ENCODE assay signal across 8 cellular contexts in genomic region chr12:95848575-95849388, GRCh38. TPM values are rescaled to one million over a fixed set of nuclear protein-coding genes. Genes with fewer than 3 reads are reported as not detected.
A peak's percentile ranks its signal among the peaks of the same experiment; 100 is the strongest.
DNase-seq lines count a peak whose midpoint lies in the region; ATAC-seq, FAIRE-seq and TF ChIP-seq lines count a peak whose summit lies in the region.

No MANE protein-coding gene starts in this region.

- intact Hi-C loops in MCF 10A (cut with micrococcal nuclease) (loop anchor here (1.0 kb wide), 1 partner anchor 28 kb away; no protein-coding TSS in a partner anchor), breast epithelium (cut with DNase I; ENCODE audit: low total_unique reads) (loop anchor here (10.0 kb wide), 1 partner anchor 734 kb away; no protein-coding TSS in a partner anchor)

- H3K27ac ChIP-seq in breast epithelium: no peak overlapping the region
- peak overlapping the region; percentile 56 to 73 (median 65) for H3K27ac ChIP-seq in upper lobe of left lung

- TF ChIP-seq POLR2A in breast epithelium (IDR thresholded peaks at IDR 0.05): no peak
- peak in 1 of 4 donors; percentile 43 for TF ChIP-seq POLR2A in upper lobe of left lung (IDR thresholded peaks at IDR 0.05)

- H3K36me3 ChIP-seq in breast epithelium (no peaks in the 10 kb centered on the region), upper lobe of left lung (no peaks in the 10 kb centered on the region)

- peaks cover 10% of the 10 kb centered on the region for H3K27me3 Mint-ChIP-seq in MCF 10A (ENCODE audit: insufficient read depth, unreplicated experiment)

- no peaks in the 10 kb centered on the region for H3K9me3 Mint-ChIP-seq in MCF 10A (ENCODE audit: unreplicated experiment)

- no peaks in the 10 kb centered on the region for H3K4me1 Mint-ChIP-seq in MCF 10A (ENCODE audit: insufficient read depth, unreplicated experiment)

- no peak for TF ChIP-seq EP300 in upper lobe of left lung (IDR thresholded peaks at IDR 0.05)

- POLR2A ChIA-PET in MCF 10A (lab: Yijun Ruan, JAX): no interaction called here

- H3K27me3 ChIP-seq in breast epithelium (no peaks in the 10 kb centered on the region), upper lobe of left lung (no peaks in the 10 kb centered on the region)

- peak; percentile 50 to 81 for ATAC-seq in upper lobe of left lung (ENCODE audit: low FRiP score in 2 of 2)

- no TSS peak for BruUV-seq in MCF 10A (replicated peaks; lab: Mats Ljungman, UMichigan)

- DNase-seq in MCF 10A (ENCODE audit: unreplicated experiment) (peak; percentile 58), breast epithelium (ENCODE audit: low spot score in 2 of 2) (no peak), NCI-H748 (lab: John Stamatoyannopoulos, UW; ENCODE audit: unreplicated experiment) (peak; percentile 57), fibroblast of peridontal ligament (ENCODE audit: extremely low read depth) (peak; percentile 76), upper lobe of left lung (peak in 1 of 2 donors; percentile 40), HuH-7.5 (ENCODE audit: low spot score) (no peak), GM19239 (ENCODE audit: insufficient read length, low spot score) (no peak)
- DNase-seq in activated CD4-positive, alpha-beta T cell treated with anti-CD3 and anti-CD28 coated beads for 4 hours: no peak

- H3K4me1 ChIP-seq in breast epithelium: no peaks in the 10 kb centered on the region
- H3K4me1 ChIP-seq in upper lobe of left lung: peaks cover 0 to 7% (median 3%) of the 10 kb centered on the region in 4 donors

- CTCF ChIA-PET in MCF 10A (lab: Yijun Ruan, JAX): interaction anchor here (0.6 to 2.2 kb wide), 11 partner anchors 21 to 619 kb away, joined by 3 to 14 read pairs (median 4); no protein-coding TSS in a partner anchor

- no peak overlapping the region for H3K27ac Mint-ChIP-seq in MCF 10A (ENCODE audit: low read depth, unreplicated experiment)

- 46 to 49% methylated on average over 8 of the region's 8 CpGs for WGBS in upper lobe of left lung, 2 donors

- TF ChIP-seq CTCF in MCF 10A (IDR thresholded peaks at IDR 0.05; ENCODE audit: unreplicated experiment): peak; percentile 41
- TF ChIP-seq CTCF in breast epithelium (IDR thresholded peaks at IDR 0.05): peak in 1 of 3 donors; percentile 16
- peak in 3 of 6 experiments; percentile 43 to 50 (median 47) for TF ChIP-seq CTCF in upper lobe of left lung (IDR thresholded peaks at IDR 0.05)

- H3K9me3 ChIP-seq in breast epithelium (no peaks in the 10 kb centered on the region), upper lobe of left lung (no peaks in the 10 kb centered on the region)

- H3K4me3 Mint-ChIP-seq in MCF 10A (ENCODE audit: unreplicated experiment): no peak overlapping the region

- no peaks in the 10 kb centered on the region for H3K36me3 Mint-ChIP-seq in MCF 10A (ENCODE audit: insufficient read depth, unreplicated experiment)

- no peak for FAIRE-seq in GM19239 (lab: Jason Lieb, UNC)

- H3K4me3 ChIP-seq in breast epithelium (no peak overlapping the region), upper lobe of left lung (no peak overlapping the region)

RNA-seq across cellular contexts. Expression of gene SNRPF, which starts 10.0 kb away (rescaled TPM):
- total RNA-seq in MCF 10A (2022) (45.0 and 46.9 TPM in 2 replicates), breast epithelium (10 to 100 TPM in 1 of 3 donors, 1 to 10 TPM in 2; 5.4 to 11.8 (median 10.0) TPM), upper lobe of left lung (10 to 100 TPM in 4 of 6 donors, 1 to 10 TPM in 2; 2.1 to 16.6 (median 14.3) TPM)

RNA-seq across cellular contexts. Expression of gene NTN4, which starts 58.2 kb away (rescaled TPM):
- total RNA-seq in MCF 10A (2022) (53.0 and 96.4 TPM in 2 replicates), breast epithelium (100 to 1,000 TPM in 2 of 3 donors, 10 to 100 TPM in 1; 27.4 to 188 (median 110) TPM), upper lobe of left lung (100 to 1,000 TPM in 2 of 6 donors, 10 to 100 TPM in 4; 74.1 to 115 (median 94.3) TPM)

Comparison
In these comparisons a context has a peak if more than half of its experiments do, and no peak if none do; other contexts are left out.
1. DNase-seq: peak in MCF 10A (single experiment), NCI-H748 (single experiment) and fibroblast of peridontal ligament (single experiment); none in breast epithelium (0 of 2), HuH-7.5 (single experiment), GM19239 (single experiment) and activated CD4-positive, alpha-beta T cell treated with anti-CD3 and anti-CD28 coated beads for 4 hours (0 of 2).
2. H3K27ac ChIP-seq: peak in upper lobe of left lung (4 of 4); none in breast epithelium (0 of 2).